Comparison of ENCODE assay signal across 8 cellular contexts in genomic region chr2:88265352-88265960, GRCh38.
DNase-seq lines count a peak whose midpoint lies in the region; FAIRE-seq and TF ChIP-seq lines count a peak whose summit lies in the region.

No MANE protein-coding gene starts in this region.

- TF ChIP-seq POLR2A in H54 (IDR thresholded peaks at IDR 0.05; ENCODE audit: low read depth, low read length): no peak

- peak; percentile 29 for DNase-seq in ACHN
- DNase-seq in GM19240 (ENCODE audit: insufficient read length, low spot score): peak; percentile 19
- peak; percentile 62 for DNase-seq in NCI-H69 (lab: John Stamatoyannopoulos, UW)
- peak; percentile 1 for DNase-seq in fibroblast of peridontal ligament (ENCODE audit: extremely low read depth)
- DNase-seq in H54 (ENCODE audit: insufficient read length, low spot score): no peak
- DNase-seq in BE2C: no peak
- no peak for DNase-seq in caudate nucleus (lab: John Stamatoyannopoulos, UW)
- no peak for DNase-seq in NCI-H1105 treated with DMSO at 0.1 percent for 48 hours (lab: John Stamatoyannopoulos, UW)

- FAIRE-seq in H54 (lab: Jason Lieb, UNC): no peak

- in situ Hi-C loops in ACHN (cut with HindIII; ENCODE audit: low pct_ligation_motif_present, low pct_unique_long_range_greater_than_20kb, low sequenced_read_pairs): no loop called here

- TF ChIP-seq CTCF in BE2C (IDR thresholded peaks at IDR 0.05; ENCODE audit: low read depth, low read length): no peak

- H3K27ac ChIP-seq in caudate nucleus (ENCODE audit: low read depth, low read length): no peak overlapping the region

- H3K9me3 ChIP-seq in BE2C: no peaks in the 10 kb centered on the region

- H3K4me3 ChIP-seq in BE2C (ENCODE audit: low read depth, low read length): no peak overlapping the region

- H3K36me3 ChIP-seq in BE2C: no peaks in the 10 kb centered on the region

- H3K27me3 ChIP-seq in BE2C: no peaks in the 10 kb centered on the region

- no peaks in the 10 kb centered on the region for H3K4me1 ChIP-seq in BE2C

Comparison
In these comparisons a context has a peak if more than half of its experiments do, and no peak if none do; other contexts are left out.
1. DNase-seq: peak in ACHN (single experiment), GM19240 (single experiment), NCI-H69 (single experiment) and fibroblast of peridontal ligament (single experiment); none in H54 (single experiment), BE2C (single experiment), caudate nucleus (0 of 61) and NCI-H1105 treated with DMSO at 0.1 percent for 48 hours (single experiment).